7 cellular contexts compared by ENCODE assay signal in genomic region chr21:28883931-28884330, GRCh38.
DNase-seq lines count a peak whose midpoint lies in the region; ATAC-seq and TF ChIP-seq lines count a peak whose summit lies in the region.

No MANE protein-coding gene starts in this region.

- peaks cover 4% of the 10 kb centered on the region; the same call in 2 of the 3 replicates for H3K9me3 Mint-ChIP-seq in GM23338

- H4K20me1 ChIP-seq in GM23338 (replicated peaks; ENCODE audit: insufficient read depth) (no peaks in the 10 kb centered on the region), PC-9 (ENCODE audit: insufficient read depth) (no peaks in the 10 kb centered on the region)

- peak overlapping the region; percentile 72 for H3K4me3 ChIP-seq in GM23338
- peak overlapping the region; percentile 81; the same call in 1 of the 2 replicates for H3K4me3 ChIP-seq in PC-9
- H3K4me3 ChIP-seq in esophagus squamous epithelium, result peak overlapping the region in 3 of 4 donors; percentile 59 to 67 (median 61)
- peak overlapping the region; percentile 69 for H3K4me3 ChIP-seq in skeletal muscle cell (ENCODE audit: low read depth, low read length)

- CTCF ChIA-PET in PC-9 (lab: Charles Lee), result interaction anchor here (0.6 kb wide), 1 partner anchor 111 kb away, joined by 6 read pairs; no protein-coding TSS in a partner anchor

- POLR2A ChIA-PET in PC-9 (lab: Charles Lee; ENCODE audit: unreplicated experiment), result no interaction called here

- H3K4me1 ChIP-seq in GM23338 (ENCODE audit: insufficient read depth), result no peaks in the 10 kb centered on the region
- peaks cover 16% of the 10 kb centered on the region for H3K4me1 ChIP-seq in PC-9 (replicated peaks; ENCODE audit: insufficient read depth)
- H3K4me1 ChIP-seq in esophagus squamous epithelium, result peaks cover 0 to 24% (median 4%) of the 10 kb centered on the region in 3 donors

- peaks cover 13% of the 10 kb centered on the region; the same call in 2 of the 3 replicates for H3K36me3 Mint-ChIP-seq in GM23338 (ENCODE audit: low read depth)

- H3K9me2 ChIP-seq in GM23338 (ENCODE audit: insufficient read depth) (no peaks in the 10 kb centered on the region), PC-9 (ENCODE audit: insufficient read depth) (no peaks in the 10 kb centered on the region)

- H3K27ac ChIP-seq in GM23338 (ENCODE audit: low read depth) (no peak overlapping the region), PC-9 (no peak overlapping the region), esophagus squamous epithelium (peak overlapping the region in 2 of 4 donors; percentile 91 to 95)

- no peaks in the 10 kb centered on the region for H3F3A ChIP-seq in GM23338 (replicated peaks; ENCODE audit: low read depth)
- H3F3A ChIP-seq in PC-9 (ENCODE audit: insufficient read depth, low read depth), result no peaks in the 10 kb centered on the region

- TF ChIP-seq POLR2A in esophagus squamous epithelium (IDR thresholded peaks at IDR 0.05), result no peak

- DNase-seq in GM23338 (ENCODE audit: low spot score), result no peak
- no peak for DNase-seq in PC-9
- DNase-seq in esophagus squamous epithelium (lab: John Stamatoyannopoulos, UW), result no peak
- no peak for DNase-seq in skeletal muscle cell (ENCODE audit: low read depth)
- no peak for DNase-seq in cerebellum (ENCODE audit: low spot score)
- DNase-seq in activated CD8-positive, alpha-beta memory T cell treated with anti-CD3 and anti-CD28 coated beads, Interleukin-2, amount 50 U/mL, for 4 hours, result no peak

- no peaks in the 10 kb centered on the region for H3K27me3 ChIP-seq in GM23338 (ENCODE audit: insufficient read depth)
- peaks cover 1% of the 10 kb centered on the region for H3K27me3 ChIP-seq in PC-9 (ENCODE audit: insufficient read depth, low read depth)
- H3K27me3 ChIP-seq in esophagus squamous epithelium, result no peaks in the 10 kb centered on the region

- H3K27me3 Mint-ChIP-seq in GM23338 (ENCODE audit: insufficient read depth, low read depth, poor library complexity), result peaks cover 6% of the 10 kb centered on the region

- H3K9me3 ChIP-seq in PC-9 (ENCODE audit: insufficient read depth, low read depth) (no peaks in the 10 kb centered on the region), esophagus squamous epithelium (no peaks in the 10 kb centered on the region)

- H3K4me3 Mint-ChIP-seq in GM23338, result peak overlapping the region; percentile 97

- H3K79me2 ChIP-seq in GM23338 (replicated peaks; ENCODE audit: insufficient read depth), result 0 out of 2 replicates have a peak, but pooled peaks cover 2% of the 10 kb centered on the region
- no peaks in the 10 kb centered on the region for H3K79me2 ChIP-seq in PC-9 (ENCODE audit: low read depth)

- H3K4me2 ChIP-seq in GM23338 (peak overlapping the region; percentile 80), PC-9 (peak overlapping the region; percentile 90)

- no peak for TF ChIP-seq CTCF in GM23338 (conservative IDR thresholded peaks at IDR 0.05; ENCODE audit: low read depth in 2 of 2)
- TF ChIP-seq CTCF in PC-9 (conservative IDR thresholded peaks at IDR 0.05), result no peak
- no peak for TF ChIP-seq CTCF in esophagus squamous epithelium (IDR thresholded peaks at IDR 0.05)

- H2AFZ ChIP-seq in GM23338, result no peak overlapping the region
- peak overlapping the region; percentile 97; the same call in 1 of the 2 replicates for H2AFZ ChIP-seq in PC-9

- ATAC-seq in GM23338 (no peak), GM18867 (IDR thresholded peaks at IDR 0.05; ENCODE audit: unreplicated experiment) (no peak)

- no peak overlapping the region for H3K27ac Mint-ChIP-seq in GM23338

- no TSS peak for BruUV-seq in PC-9 (replicated peaks; lab: Mats Ljungman, UMichigan)

- peaks cover 7% of the 10 kb centered on the region; the same call in 1 of the 2 replicates for H3K36me3 ChIP-seq in GM23338 (ENCODE audit: insufficient read depth)
- H3K36me3 ChIP-seq in PC-9 (ENCODE audit: low read depth), result peaks cover 8% of the 10 kb centered on the region
- H3K36me3 ChIP-seq in esophagus squamous epithelium, result peaks cover 0 to 41% (median 0%) of the 10 kb centered on the region in 3 donors

- intact Hi-C loops in PC-9 (cut with micrococcal nuclease; ENCODE audit: unreplicated experiment), result no loop called here
- intact Hi-C loops in esophagus squamous epithelium (cut with DNase I), result no loop called here

- H3K4me1 Mint-ChIP-seq in GM23338, result no peaks in the 10 kb centered on the region

TF ChIP-seq in GM23338, 12 proteins besides CTCF, POLR2A, EP300 and RAD21 (continues in another document):
- TF ChIP-seq EZH2 (IDR thresholded peaks at IDR 0.05; ENCODE audit: low read depth, unreplicated experiment) (no peak), CREB1 (CRISPR knock-in tag; IDR thresholded peaks at IDR 0.05; ENCODE audit: low read depth) (no peak), ZNF114 (CRISPR knock-in tag; IDR thresholded peaks at IDR 0.05) (no peak), POLR2AphosphoS5 (IDR thresholded peaks at IDR 0.05; ENCODE audit: low read depth) (no peak), ETS1 (IDR thresholded peaks at IDR 0.05) (no peak), STAT1 (IDR thresholded peaks at IDR 0.05; ENCODE audit: unreplicated experiment) (no peak), EZH2phosphoT487 (IDR thresholded peaks at IDR 0.05; ENCODE audit: unreplicated experiment) (no peak)
- TF ChIP-seq, protein P1, sequence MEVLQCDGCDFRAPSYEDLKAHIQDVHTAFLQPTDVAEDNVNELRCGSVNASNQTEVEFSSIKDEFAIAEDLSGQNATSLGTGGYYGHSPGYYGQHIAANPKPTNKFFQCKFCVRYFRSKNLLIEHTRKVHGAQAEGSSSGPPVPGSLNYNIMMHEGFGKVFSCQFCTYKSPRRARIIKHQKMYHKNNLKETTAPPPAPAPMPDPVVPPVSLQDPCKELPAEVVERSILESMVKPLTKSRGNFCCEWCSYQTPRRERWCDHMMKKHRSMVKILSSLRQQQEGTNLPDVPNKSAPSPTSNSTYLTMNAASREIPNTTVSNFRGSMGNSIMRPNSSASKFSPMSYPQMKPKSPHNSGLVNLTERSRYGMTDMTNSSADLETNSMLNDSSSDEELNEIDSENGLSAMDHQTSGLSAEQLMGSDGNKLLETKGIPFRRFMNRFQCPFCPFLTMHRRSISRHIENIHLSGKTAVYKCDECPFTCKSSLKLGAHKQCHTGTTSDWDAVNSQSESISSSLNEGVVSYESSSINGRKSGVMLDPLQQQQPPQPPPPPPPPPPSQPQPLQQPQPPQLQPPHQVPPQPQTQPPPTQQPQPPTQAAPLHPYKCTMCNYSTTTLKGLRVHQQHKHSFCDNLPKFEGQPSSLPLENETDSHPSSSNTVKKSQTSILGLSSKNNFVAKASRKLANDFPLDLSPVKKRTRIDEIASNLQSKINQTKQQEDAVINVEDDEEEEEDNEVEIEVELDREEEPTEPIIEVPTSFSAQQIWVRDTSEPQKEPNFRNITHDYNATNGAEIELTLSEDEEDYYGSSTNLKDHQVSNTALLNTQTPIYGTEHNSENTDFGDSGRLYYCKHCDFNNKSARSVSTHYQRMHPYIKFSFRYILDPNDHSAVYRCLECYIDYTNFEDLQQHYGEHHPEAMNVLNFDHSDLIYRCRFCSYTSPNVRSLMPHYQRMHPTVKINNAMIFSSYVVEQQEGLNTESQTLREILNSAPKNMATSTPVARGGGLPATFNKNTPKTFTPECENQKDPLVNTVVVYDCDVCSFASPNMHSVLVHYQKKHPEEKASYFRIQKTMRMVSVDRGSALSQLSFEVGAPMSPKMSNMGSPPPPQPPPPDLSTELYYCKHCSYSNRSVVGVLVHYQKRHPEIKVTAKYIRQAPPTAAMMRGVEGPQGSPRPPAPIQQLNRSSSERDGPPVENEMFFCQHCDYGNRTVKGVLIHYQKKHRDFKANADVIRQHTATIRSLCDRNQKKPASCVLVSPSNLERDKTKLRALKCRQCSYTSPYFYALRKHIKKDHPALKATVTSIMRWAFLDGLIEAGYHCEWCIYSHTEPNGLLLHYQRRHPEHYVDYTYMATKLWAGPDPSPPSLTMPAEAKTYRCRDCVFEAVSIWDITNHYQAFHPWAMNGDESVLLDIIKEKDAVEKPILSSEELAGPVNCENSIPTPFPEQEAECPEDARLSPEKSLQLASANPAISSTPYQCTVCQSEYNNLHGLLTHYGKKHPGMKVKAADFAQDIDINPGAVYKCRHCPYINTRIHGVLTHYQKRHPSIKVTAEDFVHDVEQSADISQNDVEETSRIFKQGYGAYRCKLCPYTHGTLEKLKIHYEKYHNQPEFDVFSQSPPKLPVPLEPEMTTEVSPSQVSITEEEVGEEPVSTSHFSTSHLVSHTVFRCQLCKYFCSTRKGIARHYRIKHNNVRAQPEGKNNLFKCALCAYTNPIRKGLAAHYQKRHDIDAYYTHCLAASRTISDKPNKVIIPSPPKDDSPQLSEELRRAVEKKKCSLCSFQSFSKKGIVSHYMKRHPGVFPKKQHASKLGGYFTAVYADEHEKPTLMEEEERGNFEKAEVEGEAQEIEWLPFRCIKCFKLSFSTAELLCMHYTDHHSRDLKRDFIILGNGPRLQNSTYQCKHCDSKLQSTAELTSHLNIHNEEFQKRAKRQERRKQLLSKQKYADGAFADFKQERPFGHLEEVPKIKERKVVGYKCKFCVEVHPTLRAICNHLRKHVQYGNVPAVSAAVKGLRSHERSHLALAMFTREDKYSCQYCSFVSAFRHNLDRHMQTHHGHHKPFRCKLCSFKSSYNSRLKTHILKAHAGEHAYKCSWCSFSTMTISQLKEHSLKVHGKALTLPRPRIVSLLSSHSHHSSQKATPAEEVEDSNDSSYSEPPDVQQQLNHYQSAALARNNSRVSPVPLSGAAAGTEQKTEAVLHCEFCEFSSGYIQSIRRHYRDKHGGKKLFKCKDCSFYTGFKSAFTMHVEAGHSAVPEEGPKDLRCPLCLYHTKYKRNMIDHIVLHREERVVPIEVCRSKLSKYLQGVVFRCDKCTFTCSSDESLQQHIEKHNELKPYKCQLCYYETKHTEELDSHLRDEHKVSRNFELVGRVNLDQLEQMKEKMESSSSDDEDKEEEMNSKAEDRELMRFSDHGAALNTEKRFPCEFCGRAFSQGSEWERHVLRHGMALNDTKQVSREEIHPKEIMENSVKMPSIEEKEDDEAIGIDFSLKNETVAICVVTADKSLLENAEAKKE (CRISPR knock-in tag; IDR thresholded peaks at IDR 0.05), result no peak
